ENCODE assay signal across 10 cellular contexts in genomic region chr10:5545778-5546710, GRCh38. TPM values are rescaled to one million over a fixed set of nuclear protein-coding genes. Genes with fewer than 3 reads are reported as not detected.
A peak's percentile ranks its signal among the peaks of the same experiment; 100 is the strongest.
DNase-seq lines count a peak whose midpoint lies in the region; FAIRE-seq and TF ChIP-seq lines count a peak whose summit lies in the region.
"Had no signal": no experiment of that assay in that cellular context is flagged by ENCODE, and none has a peak within 500 bp of the region (broad histone marks: within the 10 kb centered on the region; RNA-seq: fewer than 3 reads in every experiment).

No MANE protein-coding gene starts in this region.

- H3K36me3 Mint-ChIP-seq in astrocyte (ENCODE audit: low read depth, unreplicated experiment): no peaks in the 10 kb centered on the region

- H3K27me3 Mint-ChIP-seq in astrocyte (ENCODE audit: low read depth, unreplicated experiment): no peaks in the 10 kb centered on the region

- H2AFZ ChIP-seq in astrocyte (ENCODE audit: low read depth, low read length) (peak overlapping the region; percentile 44), smooth muscle cell (ENCODE audit: low read depth) (no peak overlapping the region)

- peak overlapping the region; percentile 83 for H3K27ac Mint-ChIP-seq in astrocyte (ENCODE audit: unreplicated experiment)

- H3K79me2 ChIP-seq in astrocyte (ENCODE audit: insufficient read depth, low read length) (no peaks in the 10 kb centered on the region), smooth muscle cell (ENCODE audit: low read depth) (no peaks in the 10 kb centered on the region)

- DNase-seq in HT1080 (ENCODE audit: low read depth) (peak; percentile 92), astrocyte (ENCODE audit: low read depth) (peak; percentile 87), iris pigment epithelial cell (ENCODE audit: low read depth) (peak; percentile 95), smooth muscle cell (lab: John Stamatoyannopoulos, UW; ENCODE audit: unreplicated experiment) (peak; percentile 16), occipital lobe (lab: John Stamatoyannopoulos, UW) (no peak), activated gamma-delta T cell (lab: John Stamatoyannopoulos, UW) (no peak), activated gamma-delta T cell treated with Interleukin-2 at 50 U/mL for 16 hours (no peak)
- DNase-seq in activated CD4-positive, CD25-positive, alpha-beta regulatory T cell (lab: John Stamatoyannopoulos, UW): no peak

- H3K4me3 Mint-ChIP-seq in astrocyte (ENCODE audit: unreplicated experiment): no peak overlapping the region

- TF ChIP-seq CTCF in astrocyte (IDR thresholded peaks at IDR 0.05; ENCODE audit: insufficient read depth, low read depth, low read length) (no peak), smooth muscle cell (IDR thresholded peaks at IDR 0.05; ENCODE audit: borderline replicate concordance, insufficient read depth, poor library complexity, severe bottlenecking) (no peak)

- peaks cover 15% of the 10 kb centered on the region for H3K4me1 Mint-ChIP-seq in astrocyte (ENCODE audit: low read depth, unreplicated experiment)

- no peaks in the 10 kb centered on the region for H3K36me3 ChIP-seq in astrocyte (ENCODE audit: insufficient read depth, low read length)
- no peaks in the 10 kb centered on the region for H3K36me3 ChIP-seq in smooth muscle cell (ENCODE audit: low read depth)

- H3K4me3 ChIP-seq in astrocyte (ENCODE audit: insufficient read depth, low read depth, low read length) (no peak overlapping the region), smooth muscle cell (no peak overlapping the region)

- H3K4me2 ChIP-seq in astrocyte (ENCODE audit: low read length) (peak overlapping the region; percentile 77), smooth muscle cell (peak overlapping the region; percentile 61)

- H4K20me1 ChIP-seq in astrocyte (ENCODE audit: insufficient read depth, low read length) (no peaks in the 10 kb centered on the region), smooth muscle cell (ENCODE audit: low read depth) (no peaks in the 10 kb centered on the region)

- no peaks in the 10 kb centered on the region for H3K27me3 ChIP-seq in astrocyte (ENCODE audit: insufficient read depth, low read length)
- H3K27me3 ChIP-seq in smooth muscle cell (ENCODE audit: low read depth): no peaks in the 10 kb centered on the region

- peaks cover 55% of the 10 kb centered on the region for H3K4me1 ChIP-seq in astrocyte (ENCODE audit: insufficient read depth, low read length)
- H3K4me1 ChIP-seq in smooth muscle cell (ENCODE audit: low read depth): peaks cover 14% of the 10 kb centered on the region

- H3K9me3 Mint-ChIP-seq in astrocyte (ENCODE audit: unreplicated experiment): peaks cover 7% of the 10 kb centered on the region

- peaks cover 21% of the 10 kb centered on the region for H3F3A ChIP-seq in smooth muscle cell (ENCODE audit: low read depth)

- peak overlapping the region; percentile 74 for H3K27ac ChIP-seq in astrocyte (ENCODE audit: low read depth, low read length)
- peak overlapping the region; percentile 95 for H3K27ac ChIP-seq in smooth muscle cell (ENCODE audit: low read depth)

- H3K9ac ChIP-seq in astrocyte (ENCODE audit: low read length): peak overlapping the region; percentile 39
- no peak overlapping the region for H3K9ac ChIP-seq in smooth muscle cell (ENCODE audit: low read depth)

- H3K9me3 ChIP-seq in astrocyte (ENCODE audit: insufficient read depth, low read depth, low read length) (no peaks in the 10 kb centered on the region), smooth muscle cell (replicated peaks; ENCODE audit: low read depth) (peaks cover 9% of the 10 kb centered on the region)

- no peak for FAIRE-seq in astrocyte (lab: Jason Lieb, UNC)

- 59% methylated on average over 23 of the region's 23 CpGs for WGBS in smooth muscle cell (ENCODE audit: low lambda C conversion rate)

RNA-seq across cellular contexts. Expression of gene CALML3, which starts 21.3 kb away (rescaled TPM):
- total RNA-seq in HT1080 (2014; rRNA removed; shearing (Covaris generic)): not detected in 2 replicates
- not detected in 2 replicates for polyA plus RNA-seq in HT1080 (2015; cell fraction: cytosol; rRNA removed)
- not detected in 2 replicates for polyA plus RNA-seq in HT1080 (2015; cell fraction: nucleus; rRNA removed)
- total RNA-seq in astrocyte (not detected in 2 replicates), smooth muscle cell (0.04 and 0.49 TPM in 2 replicates), occipital lobe (not detected)
- polyA plus RNA-seq in smooth muscle cell: 0.20 TPM in 1 of 2 replicates, not detected in the other
- total RNA-seq: liver, temporal lobe had no signal
- polyA plus RNA-seq: liver had no signal

RNA-seq across cellular contexts. Expression of gene CALML5, which starts 46.7 kb away (rescaled TPM):
- 1.4 TPM in 1 of 2 replicates, not detected in the other for total RNA-seq in HT1080 (2014; rRNA removed; shearing (Covaris generic))
- polyA plus RNA-seq in HT1080 (2015; cell fraction: cytosol; rRNA removed): not detected in 2 replicates
- not detected in 2 replicates for polyA plus RNA-seq in HT1080 (2015; cell fraction: nucleus; rRNA removed)
- total RNA-seq in astrocyte: not detected in 2 replicates
- 15.1 and 24.3 TPM in 2 replicates for total RNA-seq in smooth muscle cell
- 16.5 and 18.1 TPM in 2 replicates for polyA plus RNA-seq in smooth muscle cell
- total RNA-seq in occipital lobe: not detected
- total RNA-seq: liver, temporal lobe had no signal
- polyA plus RNA-seq: liver had no signal

Comparison
In these comparisons a context has a peak if more than half of its experiments do, and no peak if none do; other contexts are left out.
1. DNase-seq: peak in HT1080 (single experiment), astrocyte (single experiment), iris pigment epithelial cell (single experiment) and smooth muscle cell (single experiment); none in occipital lobe (single experiment), activated gamma-delta T cell (single experiment), activated CD4-positive, CD25-positive, alpha-beta regulatory T cell (0 of 4) and activated gamma-delta T cell treated with Interleukin-2 at 50 U/mL for 16 hours (single experiment).